ENCODE assay signal across 1 cellular context in genomic region chr11:134532921-134533421, GRCh38.
TF ChIP-seq lines count a peak whose summit lies in the region.

No MANE protein-coding gene starts in this region.

TF ChIP-seq in HepG2, 621 proteins besides CTCF, POLR2A, EP300 and RAD21:
- TF ChIP-seq ZSCAN5A (CRISPR knock-in tag; IDR thresholded peaks at IDR 0.05; ENCODE audit: borderline replicate concordance) (no peak), ZNF792 (CRISPR knock-in tag; IDR thresholded peaks at IDR 0.05) (no peak), ZEB1 (IDR thresholded peaks at IDR 0.05; ENCODE audit: insufficient replicate concordance, low read depth) (no peak)
TF ChIP-seq in HepG2: peak in this region for 0.
